19 cellular contexts compared by ENCODE assay signal in genomic region chr19:5205937-5206750, GRCh38.
DNase-seq lines count a peak whose midpoint lies in the region; ATAC-seq and TF ChIP-seq lines count a peak whose summit lies in the region.
"Had no signal": no experiment of that assay in that cellular context is flagged by ENCODE, and none has a peak within 500 bp of the region (broad histone marks: within the 10 kb centered on the region; RNA-seq: fewer than 3 reads in every experiment).

No MANE protein-coding gene starts in this region.

- H3K4me3 Mint-ChIP-seq in activated naive CD8-positive, alpha-beta T cell treated with anti-CD3 and anti-CD28 coated beads, Interleukin-2, amount 10 ng/mL, durations not matched to agents 7 days and 5 days: peak overlapping the region; percentile 77
- H3K4me3 Mint-ChIP-seq in activated naive CD8-positive, alpha-beta T cell treated with anti-CD3 and anti-CD28 coated beads for 36 hours: no peak overlapping the region
- peak overlapping the region in 4 of 10 donors; percentile 33 to 88 (median 70) for H3K4me3 Mint-ChIP-seq in naive thymus-derived CD4-positive, alpha-beta T cell
- H3K4me3 Mint-ChIP-seq: GM23338 had no signal

- intact Hi-C loops in naive thymus-derived CD4-positive, alpha-beta T cell (cut with micrococcal nuclease): no loop called here

- no peaks in the 10 kb centered on the region for H3K27me3 ChIP-seq in HL-60 (ENCODE audit: insufficient read depth, poor library complexity, severe bottlenecking)
- no peaks in the 10 kb centered on the region for H3K27me3 ChIP-seq in naive thymus-derived CD4-positive, alpha-beta T cell (ENCODE audit: control insufficient read depth in 2 of 2, insufficient read depth in 2 of 2, low read length in 2 of 2)
- H3K27me3 ChIP-seq in foreskin keratinocyte: no peaks in the 10 kb centered on the region
- H3K27me3 ChIP-seq: BLaER1, SJCRH30 had no signal

- in situ Hi-C loops in ACHN (cut with HindIII; ENCODE audit: low pct_ligation_motif_present, low pct_unique_long_range_greater_than_20kb, low sequenced_read_pairs): no loop called here

- POLR2A ChIA-PET in activated naive CD8-positive, alpha-beta T cell treated with anti-CD3 and anti-CD28 coated beads, Interleukin-2, amount 10 ng/mL, durations not matched to agents 7 days and 5 days (lab: Charles Lee): interaction anchor here (0.7 kb wide), 1 partner anchor 109 kb away, joined by 5 read pairs; no protein-coding TSS in a partner anchor
- POLR2A ChIA-PET in naive thymus-derived CD4-positive, alpha-beta T cell (lab: Charles Lee): interaction anchor here (0.7 kb wide), 2 partner anchors 18 to 300 kb away, joined by 3 to 7 read pairs; no protein-coding TSS in a partner anchor

- CTCF ChIA-PET in naive thymus-derived CD4-positive, alpha-beta T cell (lab: Charles Lee): interaction anchor here (0.6 kb wide), 1 partner anchor 395 kb away, joined by 3 read pairs; no protein-coding TSS in a partner anchor

- peaks cover 0 to 15% (median 0%) of the 10 kb centered on the region in 3 experiments for H3K9me3 ChIP-seq in naive thymus-derived CD4-positive, alpha-beta T cell (ENCODE audit: control insufficient read depth in 2 of 3, low read length in 3 of 3)
- H3K9me3 ChIP-seq: SJCRH30 had no signal

- peaks cover 7% of the 10 kb centered on the region for H3K4me1 Mint-ChIP-seq in activated naive CD8-positive, alpha-beta T cell treated with anti-CD3 and anti-CD28 coated beads, Interleukin-2, amount 10 ng/mL, durations not matched to agents 7 days and 5 days
- peaks cover 3% of the 10 kb centered on the region for H3K4me1 Mint-ChIP-seq in activated naive CD8-positive, alpha-beta T cell treated with anti-CD3 and anti-CD28 coated beads for 36 hours
- peaks cover 0 to 11% (median 3%) of the 10 kb centered on the region in 7 donors for H3K4me1 Mint-ChIP-seq in naive thymus-derived CD4-positive, alpha-beta T cell
- H3K4me1 Mint-ChIP-seq: GM23338 had no signal

- H3K27ac Mint-ChIP-seq in activated naive CD8-positive, alpha-beta T cell treated with anti-CD3 and anti-CD28 coated beads, Interleukin-2, amount 10 ng/mL, durations not matched to agents 7 days and 5 days: no peak overlapping the region
- no peak overlapping the region for H3K27ac Mint-ChIP-seq in activated naive CD8-positive, alpha-beta T cell treated with anti-CD3 and anti-CD28 coated beads for 36 hours
- peak overlapping the region in 4 of 9 donors; percentile 59 to 80 (median 74) for H3K27ac Mint-ChIP-seq in naive thymus-derived CD4-positive, alpha-beta T cell
- H3K27ac Mint-ChIP-seq: GM23338 had no signal

- DNase-seq in activated naive CD8-positive, alpha-beta T cell treated with anti-CD3 and anti-CD28 coated beads, Interleukin-2, amount 10 ng/mL, durations not matched to agents 7 days and 5 days: no peak
- no peak for DNase-seq in activated naive CD8-positive, alpha-beta T cell treated with anti-CD3 and anti-CD28 coated beads for 36 hours
- DNase-seq in HL-60 (ENCODE audit: low read depth in 1 of 2, low spot score in 1 of 2) (no peak), foreskin keratinocyte (no peak), ACHN (no peak)
- peak in 2 of 9 donors; percentile 18 to 36 for DNase-seq in naive thymus-derived CD4-positive, alpha-beta T cell
- DNase-seq: Karpas-422, NCI-H1417, NCI-H1694 treated with DMSO at 0.1 percent for 48 hours, NCI-H2081 treated with DMSO at 0.1 percent for 48 hours, NCI-H446, NCI-H526 treated with DMSO at 0.1 percent for 48 hours, OCI-M1, SJCRH30 had no signal

- no peaks in the 10 kb centered on the region for H3K27me3 Mint-ChIP-seq in activated naive CD8-positive, alpha-beta T cell treated with anti-CD3 and anti-CD28 coated beads, Interleukin-2, amount 10 ng/mL, durations not matched to agents 7 days and 5 days
- no peaks in the 10 kb centered on the region for H3K27me3 Mint-ChIP-seq in activated naive CD8-positive, alpha-beta T cell treated with anti-CD3 and anti-CD28 coated beads for 36 hours
- H3K27me3 Mint-ChIP-seq in naive thymus-derived CD4-positive, alpha-beta T cell: no peaks in the 10 kb centered on the region

- H3K4me1 ChIP-seq in naive thymus-derived CD4-positive, alpha-beta T cell (ENCODE audit: control insufficient read depth in 2 of 2, insufficient read depth in 2 of 2, low read length in 2 of 2): no peaks in the 10 kb centered on the region
- H3K4me1 ChIP-seq in foreskin keratinocyte: no peaks in the 10 kb centered on the region
- H3K4me1 ChIP-seq: A549, BLaER1, SJCRH30 had no signal

- TF ChIP-seq CTCF in HL-60 (IDR thresholded peaks at IDR 0.05; ENCODE audit: insufficient read depth, low read length) (no peak), foreskin keratinocyte (conservative IDR thresholded peaks at IDR 0.05) (no peak)

- no peak overlapping the region for H3K4me3 ChIP-seq in HL-60 (replicated peaks; ENCODE audit: insufficient read depth, low read length)
- H3K4me3 ChIP-seq in naive thymus-derived CD4-positive, alpha-beta T cell (ENCODE audit: low read length): no peak overlapping the region
- H3K4me3 ChIP-seq: A549, BLaER1, GM23338, SJCRH30 had no signal

- peaks cover 4% of the 10 kb centered on the region for H3K36me3 Mint-ChIP-seq in activated naive CD8-positive, alpha-beta T cell treated with anti-CD3 and anti-CD28 coated beads, Interleukin-2, amount 10 ng/mL, durations not matched to agents 7 days and 5 days
- H3K36me3 Mint-ChIP-seq in activated naive CD8-positive, alpha-beta T cell treated with anti-CD3 and anti-CD28 coated beads for 36 hours: peaks cover 8% of the 10 kb centered on the region
- peaks cover 0 to 8% (median 3%) of the 10 kb centered on the region in 5 donors for H3K36me3 Mint-ChIP-seq in naive thymus-derived CD4-positive, alpha-beta T cell

- no peaks in the 10 kb centered on the region for H3K36me3 ChIP-seq in naive thymus-derived CD4-positive, alpha-beta T cell (ENCODE audit: control insufficient read depth in 2 of 3, insufficient read depth in 3 of 3, low read length in 3 of 3)
- H3K36me3 ChIP-seq: SJCRH30 had no signal

- ATAC-seq in activated naive CD8-positive, alpha-beta T cell treated with anti-CD3 and anti-CD28 coated beads, Interleukin-2, amount 10 ng/mL, durations not matched to agents 7 days and 5 days (ENCODE audit: low read depth): no peak
- peak; percentile 41 for ATAC-seq in naive thymus-derived CD4-positive, alpha-beta T cell
- no peak for ATAC-seq in foreskin keratinocyte
- no peak for ATAC-seq in activated CD4-positive, CD25-positive, alpha-beta regulatory T cell treated with anti-CD3 and anti-CD28 coated beads, Interleukin-2, amount 50 U/mL, for 24 hours
- ATAC-seq: A549, GM23338, HCT116 had no signal

- H3K27ac ChIP-seq in HL-60 (replicated peaks): peak overlapping the region; percentile 66
- H3K27ac ChIP-seq in naive thymus-derived CD4-positive, alpha-beta T cell (ENCODE audit: low read depth, low read length): no peak overlapping the region
- H3K27ac ChIP-seq in foreskin keratinocyte: no peak overlapping the region
- H3K27ac ChIP-seq: A549, BLaER1, SJCRH30 had no signal

- peaks cover 10% of the 10 kb centered on the region for H3K9me3 Mint-ChIP-seq in activated naive CD8-positive, alpha-beta T cell treated with anti-CD3 and anti-CD28 coated beads, Interleukin-2, amount 10 ng/mL, durations not matched to agents 7 days and 5 days
- peaks cover 9% of the 10 kb centered on the region for H3K9me3 Mint-ChIP-seq in activated naive CD8-positive, alpha-beta T cell treated with anti-CD3 and anti-CD28 coated beads for 36 hours
- peaks cover 0 to 31% (median 15%) of the 10 kb centered on the region in 11 donors for H3K9me3 Mint-ChIP-seq in naive thymus-derived CD4-positive, alpha-beta T cell
